In the genomic region with DNA sequence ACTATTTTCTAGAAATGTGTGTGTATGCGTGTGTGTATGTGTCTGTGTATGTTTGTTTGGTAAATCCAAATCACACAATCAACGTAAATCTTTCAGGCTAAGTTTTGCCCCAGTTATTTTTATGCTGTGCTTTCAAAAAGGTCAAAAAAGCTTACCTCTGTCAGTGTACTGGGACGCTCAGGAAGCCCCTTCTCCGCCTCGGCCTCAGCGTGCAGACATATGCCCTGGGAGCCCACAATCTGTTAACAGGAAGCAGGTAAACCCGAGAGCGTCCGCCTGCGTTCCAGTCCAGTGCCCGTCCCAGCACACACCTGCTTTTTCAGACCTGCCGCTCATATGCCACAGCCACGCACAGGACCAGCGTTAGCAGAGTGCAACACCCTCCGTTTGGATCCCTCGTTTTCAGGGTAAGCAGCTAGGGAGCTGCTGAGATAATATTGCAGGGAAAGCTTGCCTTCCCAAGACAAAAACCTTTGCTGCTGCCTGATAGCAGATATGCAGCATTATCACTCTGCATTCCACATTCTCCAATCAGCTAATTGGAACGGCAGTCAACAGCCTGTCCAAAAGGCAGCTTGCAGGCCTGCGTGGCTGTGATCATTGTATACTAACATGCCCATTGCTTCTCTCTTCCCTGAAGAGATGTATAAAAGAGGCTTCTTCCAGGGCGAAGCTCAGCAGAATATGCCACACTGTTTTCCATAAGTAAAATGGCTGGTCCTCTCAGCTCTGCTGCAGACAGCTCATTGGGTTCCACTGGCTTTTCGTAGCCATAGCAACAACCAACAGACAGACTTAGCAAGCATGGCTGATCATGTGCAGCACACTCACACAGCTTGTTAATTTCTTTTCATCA, we compare ENCODE assay signal across 1 cellular context.
TF ChIP-seq lines count a peak whose summit lies in the region.

A gene with protein sequence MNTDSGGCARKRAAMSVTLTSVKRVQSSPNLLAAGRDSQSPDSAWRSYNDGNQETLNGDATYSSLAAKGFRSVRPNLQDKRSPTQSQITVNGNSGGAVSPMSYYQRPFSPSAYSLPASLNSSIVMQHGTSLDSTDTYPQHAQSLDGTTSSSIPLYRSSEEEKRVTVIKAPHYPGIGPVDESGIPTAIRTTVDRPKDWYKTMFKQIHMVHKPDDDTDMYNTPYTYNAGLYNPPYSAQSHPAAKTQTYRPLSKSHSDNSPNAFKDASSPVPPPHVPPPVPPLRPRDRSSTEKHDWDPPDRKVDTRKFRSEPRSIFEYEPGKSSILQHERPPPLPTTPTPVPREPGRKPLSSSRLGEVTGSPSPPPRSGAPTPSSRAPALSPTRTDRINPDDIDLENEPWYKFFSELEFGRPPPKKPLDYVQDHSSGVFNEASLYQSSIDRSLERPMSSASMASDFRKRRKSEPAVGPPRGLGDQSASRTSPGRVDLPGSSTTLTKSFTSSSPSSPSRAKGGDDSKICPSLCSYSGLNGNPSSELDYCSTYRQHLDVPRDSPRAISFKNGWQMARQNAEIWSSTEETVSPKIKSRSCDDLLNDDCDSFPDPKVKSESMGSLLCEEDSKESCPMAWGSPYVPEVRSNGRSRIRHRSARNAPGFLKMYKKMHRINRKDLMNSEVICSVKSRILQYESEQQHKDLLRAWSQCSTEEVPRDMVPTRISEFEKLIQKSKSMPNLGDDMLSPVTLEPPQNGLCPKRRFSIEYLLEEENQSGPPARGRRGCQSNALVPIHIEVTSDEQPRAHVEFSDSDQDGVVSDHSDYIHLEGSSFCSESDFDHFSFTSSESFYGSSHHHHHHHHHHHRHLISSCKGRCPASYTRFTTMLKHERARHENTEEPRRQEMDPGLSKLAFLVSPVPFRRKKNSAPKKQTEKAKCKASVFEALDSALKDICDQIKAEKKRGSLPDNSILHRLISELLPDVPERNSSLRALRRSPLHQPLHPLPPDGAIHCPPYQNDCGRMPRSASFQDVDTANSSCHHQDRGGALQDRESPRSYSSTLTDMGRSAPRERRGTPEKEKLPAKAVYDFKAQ (N-terminal part only) (minus strand): TSS at position 686 of the 856 bp plus-strand sequence. CDS start 121,623 bp downstream, outside the sequence.

TF ChIP-seq in HepG2, 621 proteins besides CTCF, POLR2A, EP300 and RAD21 (continued from another document and continues in another):
- TF ChIP-seq, protein P1, sequence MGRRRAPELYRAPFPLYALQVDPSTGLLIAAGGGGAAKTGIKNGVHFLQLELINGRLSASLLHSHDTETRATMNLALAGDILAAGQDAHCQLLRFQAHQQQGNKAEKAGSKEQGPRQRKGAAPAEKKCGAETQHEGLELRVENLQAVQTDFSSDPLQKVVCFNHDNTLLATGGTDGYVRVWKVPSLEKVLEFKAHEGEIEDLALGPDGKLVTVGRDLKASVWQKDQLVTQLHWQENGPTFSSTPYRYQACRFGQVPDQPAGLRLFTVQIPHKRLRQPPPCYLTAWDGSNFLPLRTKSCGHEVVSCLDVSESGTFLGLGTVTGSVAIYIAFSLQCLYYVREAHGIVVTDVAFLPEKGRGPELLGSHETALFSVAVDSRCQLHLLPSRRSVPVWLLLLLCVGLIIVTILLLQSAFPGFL (CRISPR knock-in tag; IDR thresholded peaks at IDR 0.05) = no peak
- TF ChIP-seq HES4 (CRISPR knock-in tag; IDR thresholded peaks at IDR 0.05; ENCODE audit: borderline replicate concordance) = no peak
- TF ChIP-seq ZBTB7A (CRISPR knock-in tag; IDR thresholded peaks at IDR 0.05) = no peak
- TF ChIP-seq, protein P2, sequence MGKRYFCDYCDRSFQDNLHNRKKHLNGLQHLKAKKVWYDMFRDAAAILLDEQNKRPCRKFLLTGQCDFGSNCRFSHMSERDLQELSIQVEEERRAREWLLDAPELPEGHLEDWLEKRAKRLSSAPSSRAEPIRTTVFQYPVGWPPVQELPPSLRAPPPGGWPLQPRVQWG (CRISPR knock-in tag; IDR thresholded peaks at IDR 0.05; ENCODE audit: borderline replicate concordance, low read depth) = no peak
- no peak for TF ChIP-seq HDAC6 (IDR thresholded peaks at IDR 0.05; ENCODE audit: low read depth, low read length)
- TF ChIP-seq, protein P3, sequence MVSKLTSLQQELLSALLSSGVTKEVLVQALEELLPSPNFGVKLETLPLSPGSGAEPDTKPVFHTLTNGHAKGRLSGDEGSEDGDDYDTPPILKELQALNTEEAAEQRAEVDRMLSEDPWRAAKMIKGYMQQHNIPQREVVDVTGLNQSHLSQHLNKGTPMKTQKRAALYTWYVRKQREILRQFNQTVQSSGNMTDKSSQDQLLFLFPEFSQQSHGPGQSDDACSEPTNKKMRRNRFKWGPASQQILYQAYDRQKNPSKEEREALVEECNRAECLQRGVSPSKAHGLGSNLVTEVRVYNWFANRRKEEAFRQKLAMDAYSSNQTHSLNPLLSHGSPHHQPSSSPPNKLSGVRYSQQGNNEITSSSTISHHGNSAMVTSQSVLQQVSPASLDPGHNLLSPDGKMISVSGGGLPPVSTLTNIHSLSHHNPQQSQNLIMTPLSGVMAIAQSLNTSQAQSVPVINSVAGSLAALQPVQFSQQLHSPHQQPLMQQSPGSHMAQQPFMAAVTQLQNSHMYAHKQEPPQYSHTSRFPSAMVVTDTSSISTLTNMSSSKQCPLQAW (CRISPR knock-in tag; IDR thresholded peaks at IDR 0.05) = peak; percentile 61
- TF ChIP-seq, protein P4, sequence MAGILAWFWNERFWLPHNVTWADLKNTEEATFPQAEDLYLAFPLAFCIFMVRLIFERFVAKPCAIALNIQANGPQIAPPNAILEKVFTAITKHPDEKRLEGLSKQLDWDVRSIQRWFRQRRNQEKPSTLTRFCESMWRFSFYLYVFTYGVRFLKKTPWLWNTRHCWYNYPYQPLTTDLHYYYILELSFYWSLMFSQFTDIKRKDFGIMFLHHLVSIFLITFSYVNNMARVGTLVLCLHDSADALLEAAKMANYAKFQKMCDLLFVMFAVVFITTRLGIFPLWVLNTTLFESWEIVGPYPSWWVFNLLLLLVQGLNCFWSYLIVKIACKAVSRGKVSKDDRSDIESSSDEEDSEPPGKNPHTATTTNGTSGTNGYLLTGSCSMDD (CRISPR knock-in tag; IDR thresholded peaks at IDR 0.05) = no peak
- TF ChIP-seq ZNF326 (CRISPR knock-in tag; IDR thresholded peaks at IDR 0.05; ENCODE audit: borderline replicate concordance) = no peak
- TF ChIP-seq, protein P5, sequence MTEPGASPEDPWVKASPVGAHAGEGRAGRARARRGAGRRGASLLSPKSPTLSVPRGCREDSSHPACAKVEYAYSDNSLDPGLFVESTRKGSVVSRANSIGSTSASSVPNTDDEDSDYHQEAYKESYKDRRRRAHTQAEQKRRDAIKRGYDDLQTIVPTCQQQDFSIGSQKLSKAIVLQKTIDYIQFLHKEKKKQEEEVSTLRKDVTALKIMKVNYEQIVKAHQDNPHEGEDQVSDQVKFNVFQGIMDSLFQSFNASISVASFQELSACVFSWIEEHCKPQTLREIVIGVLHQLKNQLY (CRISPR knock-in tag; IDR thresholded peaks at IDR 0.05) = no peak
- no peak for TF ChIP-seq FLYWCH1 (CRISPR knock-in tag; IDR thresholded peaks at IDR 0.05)
- TF ChIP-seq ZNF451 (CRISPR knock-in tag; IDR thresholded peaks at IDR 0.05) = no peak
- no peak for TF ChIP-seq JUN (CRISPR knock-in tag; IDR thresholded peaks at IDR 0.05)
- TF ChIP-seq REL (CRISPR knock-in tag; conservative IDR thresholded peaks at IDR 0.05) = no peak
- TF ChIP-seq, protein P6, sequence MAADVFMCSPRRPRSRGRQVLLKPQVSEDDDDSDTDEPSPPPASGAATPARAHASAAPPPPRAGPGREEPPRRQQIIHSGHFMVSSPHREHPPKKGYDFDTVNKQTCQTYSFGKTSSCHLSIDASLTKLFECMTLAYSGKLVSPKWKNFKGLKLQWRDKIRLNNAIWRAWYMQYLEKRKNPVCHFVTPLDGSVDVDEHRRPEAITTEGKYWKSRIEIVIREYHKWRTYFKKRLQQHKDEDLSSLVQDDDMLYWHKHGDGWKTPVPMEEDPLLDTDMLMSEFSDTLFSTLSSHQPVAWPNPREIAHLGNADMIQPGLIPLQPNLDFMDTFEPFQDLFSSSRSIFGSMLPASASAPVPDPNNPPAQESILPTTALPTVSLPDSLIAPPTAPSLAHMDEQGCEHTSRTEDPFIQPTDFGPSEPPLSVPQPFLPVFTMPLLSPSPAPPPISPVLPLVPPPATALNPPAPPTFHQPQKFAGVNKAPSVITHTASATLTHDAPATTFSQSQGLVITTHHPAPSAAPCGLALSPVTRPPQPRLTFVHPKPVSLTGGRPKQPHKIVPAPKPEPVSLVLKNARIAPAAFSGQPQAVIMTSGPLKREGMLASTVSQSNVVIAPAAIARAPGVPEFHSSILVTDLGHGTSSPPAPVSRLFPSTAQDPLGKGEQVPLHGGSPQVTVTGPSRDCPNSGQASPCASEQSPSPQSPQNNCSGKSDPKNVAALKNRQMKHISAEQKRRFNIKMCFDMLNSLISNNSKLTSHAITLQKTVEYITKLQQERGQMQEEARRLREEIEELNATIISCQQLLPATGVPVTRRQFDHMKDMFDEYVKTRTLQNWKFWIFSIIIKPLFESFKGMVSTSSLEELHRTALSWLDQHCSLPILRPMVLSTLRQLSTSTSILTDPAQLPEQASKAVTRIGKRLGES (CRISPR knock-in tag; IDR thresholded peaks at IDR 0.05; ENCODE audit: borderline replicate concordance) = no peak
- TF ChIP-seq, protein P7, sequence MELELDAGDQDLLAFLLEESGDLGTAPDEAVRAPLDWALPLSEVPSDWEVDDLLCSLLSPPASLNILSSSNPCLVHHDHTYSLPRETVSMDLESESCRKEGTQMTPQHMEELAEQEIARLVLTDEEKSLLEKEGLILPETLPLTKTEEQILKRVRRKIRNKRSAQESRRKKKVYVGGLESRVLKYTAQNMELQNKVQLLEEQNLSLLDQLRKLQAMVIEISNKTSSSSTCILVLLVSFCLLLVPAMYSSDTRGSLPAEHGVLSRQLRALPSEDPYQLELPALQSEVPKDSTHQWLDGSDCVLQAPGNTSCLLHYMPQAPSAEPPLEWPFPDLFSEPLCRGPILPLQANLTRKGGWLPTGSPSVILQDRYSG (CRISPR knock-in tag; IDR thresholded peaks at IDR 0.05) = no peak
- TF ChIP-seq, protein P8, sequence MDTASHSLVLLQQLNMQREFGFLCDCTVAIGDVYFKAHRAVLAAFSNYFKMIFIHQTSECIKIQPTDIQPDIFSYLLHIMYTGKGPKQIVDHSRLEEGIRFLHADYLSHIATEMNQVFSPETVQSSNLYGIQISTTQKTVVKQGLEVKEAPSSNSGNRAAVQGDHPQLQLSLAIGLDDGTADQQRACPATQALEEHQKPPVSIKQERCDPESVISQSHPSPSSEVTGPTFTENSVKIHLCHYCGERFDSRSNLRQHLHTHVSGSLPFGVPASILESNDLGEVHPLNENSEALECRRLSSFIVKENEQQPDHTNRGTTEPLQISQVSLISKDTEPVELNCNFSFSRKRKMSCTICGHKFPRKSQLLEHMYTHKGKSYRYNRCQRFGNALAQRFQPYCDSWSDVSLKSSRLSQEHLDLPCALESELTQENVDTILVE (CRISPR knock-in tag; IDR thresholded peaks at IDR 0.05) = no peak
- no peak for TF ChIP-seq CENPT (CRISPR knock-in tag; IDR thresholded peaks at IDR 0.05; ENCODE audit: low read depth)
- TF ChIP-seq ATRX (CRISPR knock-in tag; IDR thresholded peaks at IDR 0.05; ENCODE audit: borderline replicate concordance) = no peak
- no peak for TF ChIP-seq ZNF101 (CRISPR knock-in tag; IDR thresholded peaks at IDR 0.05; ENCODE audit: borderline replicate concordance, low read depth)
- TF ChIP-seq ZZZ3 (CRISPR knock-in tag; IDR thresholded peaks at IDR 0.05; ENCODE audit: borderline replicate concordance) = no peak
- TF ChIP-seq ZNF432 (CRISPR knock-in tag; IDR thresholded peaks at IDR 0.05; ENCODE audit: borderline replicate concordance) = no peak
- TF ChIP-seq, protein P9, sequence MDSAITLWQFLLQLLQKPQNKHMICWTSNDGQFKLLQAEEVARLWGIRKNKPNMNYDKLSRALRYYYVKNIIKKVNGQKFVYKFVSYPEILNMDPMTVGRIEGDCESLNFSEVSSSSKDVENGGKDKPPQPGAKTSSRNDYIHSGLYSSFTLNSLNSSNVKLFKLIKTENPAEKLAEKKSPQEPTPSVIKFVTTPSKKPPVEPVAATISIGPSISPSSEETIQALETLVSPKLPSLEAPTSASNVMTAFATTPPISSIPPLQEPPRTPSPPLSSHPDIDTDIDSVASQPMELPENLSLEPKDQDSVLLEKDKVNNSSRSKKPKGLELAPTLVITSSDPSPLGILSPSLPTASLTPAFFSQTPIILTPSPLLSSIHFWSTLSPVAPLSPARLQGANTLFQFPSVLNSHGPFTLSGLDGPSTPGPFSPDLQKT (CRISPR knock-in tag; IDR thresholded peaks at IDR 0.05; ENCODE audit: borderline replicate concordance) = no peak
- TF ChIP-seq NFIC (IDR thresholded peaks at IDR 0.05; ENCODE audit: low read length) = no peak; the same call in 1 of the 2 replicates
- no peak for TF ChIP-seq SIN3B (IDR thresholded peaks at IDR 0.05; ENCODE audit: low read length)
- no peak for TF ChIP-seq ZNF382 (CRISPR knock-in tag; IDR thresholded peaks at IDR 0.05; ENCODE audit: borderline replicate concordance)
- TF ChIP-seq ZNF713 (CRISPR knock-in tag; IDR thresholded peaks at IDR 0.05) = no peak
- peak; percentile 91 for TF ChIP-seq EED (CRISPR knock-in tag; IDR thresholded peaks at IDR 0.05)
- no peak for TF ChIP-seq RAD51 (IDR thresholded peaks at IDR 0.05; ENCODE audit: borderline replicate concordance)
- no peak for TF ChIP-seq IKZF4 (CRISPR knock-in tag; IDR thresholded peaks at IDR 0.05; ENCODE audit: borderline replicate concordance, low read depth, not compliant biosample characterization)
- TF ChIP-seq HCFC1 (IDR thresholded peaks at IDR 0.05; ENCODE audit: low read depth, low read length) = no peak
- TF ChIP-seq CBX1 (IDR thresholded peaks at IDR 0.05; ENCODE audit: low read depth) = no peak
- TF ChIP-seq ZNF354B (CRISPR knock-in tag; IDR thresholded peaks at IDR 0.05) = no peak
- TF ChIP-seq, protein P10, sequence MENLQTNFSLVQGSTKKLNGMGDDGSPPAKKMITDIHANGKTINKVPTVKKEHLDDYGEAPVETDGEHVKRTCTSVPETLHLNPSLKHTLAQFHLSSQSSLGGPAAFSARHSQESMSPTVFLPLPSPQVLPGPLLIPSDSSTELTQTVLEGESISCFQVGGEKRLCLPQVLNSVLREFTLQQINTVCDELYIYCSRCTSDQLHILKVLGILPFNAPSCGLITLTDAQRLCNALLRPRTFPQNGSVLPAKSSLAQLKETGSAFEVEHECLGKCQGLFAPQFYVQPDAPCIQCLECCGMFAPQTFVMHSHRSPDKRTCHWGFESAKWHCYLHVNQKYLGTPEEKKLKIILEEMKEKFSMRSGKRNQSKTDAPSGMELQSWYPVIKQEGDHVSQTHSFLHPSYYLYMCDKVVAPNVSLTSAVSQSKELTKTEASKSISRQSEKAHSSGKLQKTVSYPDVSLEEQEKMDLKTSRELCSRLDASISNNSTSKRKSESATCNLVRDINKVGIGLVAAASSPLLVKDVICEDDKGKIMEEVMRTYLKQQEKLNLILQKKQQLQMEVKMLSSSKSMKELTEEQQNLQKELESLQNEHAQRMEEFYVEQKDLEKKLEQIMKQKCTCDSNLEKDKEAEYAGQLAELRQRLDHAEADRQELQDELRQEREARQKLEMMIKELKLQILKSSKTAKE (CRISPR knock-in tag; IDR thresholded peaks at IDR 0.05; ENCODE audit: borderline replicate concordance) = no peak
- TF ChIP-seq, protein P11, sequence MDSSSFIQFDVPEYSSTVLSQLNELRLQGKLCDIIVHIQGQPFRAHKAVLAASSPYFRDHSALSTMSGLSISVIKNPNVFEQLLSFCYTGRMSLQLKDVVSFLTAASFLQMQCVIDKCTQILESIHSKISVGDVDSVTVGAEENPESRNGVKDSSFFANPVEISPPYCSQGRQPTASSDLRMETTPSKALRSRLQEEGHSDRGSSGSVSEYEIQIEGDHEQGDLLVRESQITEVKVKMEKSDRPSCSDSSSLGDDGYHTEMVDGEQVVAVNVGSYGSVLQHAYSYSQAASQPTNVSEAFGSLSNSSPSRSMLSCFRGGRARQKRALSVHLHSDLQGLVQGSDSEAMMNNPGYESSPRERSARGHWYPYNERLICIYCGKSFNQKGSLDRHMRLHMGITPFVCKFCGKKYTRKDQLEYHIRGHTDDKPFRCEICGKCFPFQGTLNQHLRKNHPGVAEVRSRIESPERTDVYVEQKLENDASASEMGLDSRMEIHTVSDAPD (CRISPR knock-in tag; IDR thresholded peaks at IDR 0.05) = no peak; the same call in 1 of the 2 replicates
- TF ChIP-seq REXO4 (CRISPR knock-in tag; IDR thresholded peaks at IDR 0.05; ENCODE audit: borderline replicate concordance) = no peak
- no peak for TF ChIP-seq NFIB (CRISPR knock-in tag; IDR thresholded peaks at IDR 0.05; ENCODE audit: borderline replicate concordance)
- TF ChIP-seq STAT5B (CRISPR knock-in tag; IDR thresholded peaks at IDR 0.05) = no peak
- peak; percentile 42; the same call in 1 of the 2 replicates for TF ChIP-seq SSRP1 (CRISPR knock-in tag; IDR thresholded peaks at IDR 0.05)
